ENCODE assay signal across 10 cellular contexts in the genomic region with DNA sequence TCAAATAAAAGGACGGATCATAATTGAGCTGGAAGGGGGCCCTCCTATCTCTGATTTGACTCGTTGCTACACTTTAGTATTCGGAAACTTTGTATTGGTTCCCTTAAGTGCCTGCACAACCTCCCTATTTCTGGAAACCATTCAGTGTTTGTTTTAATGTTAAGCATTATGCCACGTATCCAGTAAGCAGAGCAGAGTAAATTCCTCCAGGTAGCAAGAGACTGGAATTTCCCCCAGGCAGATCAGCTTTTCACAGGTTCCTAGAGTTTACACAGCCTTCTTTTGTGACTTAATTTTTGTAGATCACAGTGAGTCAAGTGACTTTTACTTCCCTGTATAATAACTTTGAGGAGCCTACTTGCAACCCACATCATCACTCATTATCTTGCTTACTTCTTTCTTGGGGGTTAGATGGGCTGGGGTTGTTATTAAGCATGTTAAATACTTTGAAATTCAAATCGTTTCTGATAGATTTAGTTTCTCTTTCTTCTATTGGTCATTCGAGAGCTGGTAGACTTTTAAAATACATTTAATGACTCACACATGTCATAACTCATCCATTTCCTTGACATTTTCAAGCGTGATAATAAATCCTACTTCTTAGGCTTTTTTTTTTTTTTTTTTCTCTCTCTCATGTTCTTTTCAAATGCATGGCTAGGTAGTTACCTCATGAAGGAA.
DNase-seq lines count a peak whose midpoint lies in the region; TF ChIP-seq lines count a peak whose summit lies in the region.
"Had no signal": no experiment of that assay in that cellular context is flagged by ENCODE, and none has a peak within 500 bp of the region (broad histone marks: within the 10 kb centered on the region; RNA-seq: fewer than 3 reads in every experiment).

No MANE protein-coding gene starts in this region.

- H3K9me2 ChIP-seq in Loucy (replicated peaks; ENCODE audit: low read depth, low read length), result no peaks in the 10 kb centered on the region

- H3K4me1 ChIP-seq in Loucy (ENCODE audit: insufficient read depth, low read length, poor library complexity, severe bottlenecking), result peaks cover 16% of the 10 kb centered on the region
- no peaks in the 10 kb centered on the region for H3K4me1 ChIP-seq in endodermal cell (ENCODE audit: control insufficient read depth, insufficient read depth, low read length)
- H3K4me1 ChIP-seq in mucosa of rectum (ENCODE audit: control insufficient read depth in 2 of 2, insufficient read depth in 2 of 2, low read length in 2 of 2), result peaks cover 7 to 9% of the 10 kb centered on the region in 2 donors

- H3K36me3 Mint-ChIP-seq in endodermal cell (ENCODE audit: low read depth), result no peaks in the 10 kb centered on the region

- H2AFZ ChIP-seq in Loucy (ENCODE audit: low read length), result peak overlapping the region; percentile 10; the same call in 1 of the 2 replicates

- no peak overlapping the region for H3K4me3 Mint-ChIP-seq in endodermal cell
- H3K4me3 Mint-ChIP-seq: T-helper 1 cell treated with Interleukin-12 subunit alpha and Interleukin-12 subunit beta and Interleukin-4 antibody, amounts not matched to agents 30 μg/mL and 1 μg/mL, for 36 hours had no signal

- TF ChIP-seq CTCF in Loucy (conservative IDR thresholded peaks at IDR 0.05; ENCODE audit: low read length) (no peak), endodermal cell (conservative IDR thresholded peaks at IDR 0.05) (no peak)

- H3F3A ChIP-seq in Loucy (ENCODE audit: low read depth), result no peaks in the 10 kb centered on the region

- H3K27ac ChIP-seq in endodermal cell (ENCODE audit: low read depth, low read length) (no peak overlapping the region), mucosa of rectum (ENCODE audit: low read depth in 2 of 2, low read length in 2 of 2) (peak overlapping the region; percentile 39 to 69)

- H3K27me3 ChIP-seq in Loucy (ENCODE audit: insufficient read depth, low read length, poor library complexity, severe bottlenecking) (no peaks in the 10 kb centered on the region), endodermal cell (ENCODE audit: control insufficient read depth, insufficient read depth, low read length, poor library complexity, severe bottlenecking) (no peaks in the 10 kb centered on the region), mucosa of rectum (ENCODE audit: control insufficient read depth in 2 of 2, insufficient read depth in 2 of 2, low read length in 2 of 2) (no peaks in the 10 kb centered on the region)

- peak overlapping the region; percentile 51 for H3K4me3 ChIP-seq in Loucy (ENCODE audit: low read length, poor library complexity, severe bottlenecking)
- no peak overlapping the region for H3K4me3 ChIP-seq in endodermal cell (ENCODE audit: low read length)
- H3K4me3 ChIP-seq in mucosa of rectum (ENCODE audit: low read length in 2 of 2), result peak overlapping the region; percentile 3 to 10

- peak overlapping the region; percentile 11 for H3K27ac Mint-ChIP-seq in endodermal cell
- H3K27ac Mint-ChIP-seq: T-helper 1 cell treated with Interleukin-12 subunit alpha and Interleukin-12 subunit beta and Interleukin-4 antibody, amounts not matched to agents 30 μg/mL and 1 μg/mL, for 36 hours had no signal

- peak overlapping the region; percentile 67 for H3K4me2 ChIP-seq in Loucy (ENCODE audit: low read depth, low read length, poor library complexity, severe bottlenecking)

- H3K36me3 ChIP-seq in Loucy (ENCODE audit: insufficient read depth, low read length), result no peaks in the 10 kb centered on the region; the same call in 1 of the 2 replicates
- H3K36me3 ChIP-seq in endodermal cell (ENCODE audit: control insufficient read depth, insufficient read depth, low read length), result no peaks in the 10 kb centered on the region
- H3K36me3 ChIP-seq in mucosa of rectum (ENCODE audit: control insufficient read depth in 2 of 2, insufficient read depth in 2 of 2, low read length in 2 of 2), result no peaks in the 10 kb centered on the region

- H3K79me2 ChIP-seq in Loucy (ENCODE audit: insufficient read depth, low read length), result no peaks in the 10 kb centered on the region

- no peaks in the 10 kb centered on the region for H4K20me1 ChIP-seq in Loucy (ENCODE audit: insufficient read depth, low read length, poor library complexity, severe bottlenecking)

- H3K9me3 Mint-ChIP-seq in endodermal cell, result no peaks in the 10 kb centered on the region
- H3K9me3 Mint-ChIP-seq: T-helper 1 cell treated with Interleukin-12 subunit alpha and Interleukin-12 subunit beta and Interleukin-4 antibody, amounts not matched to agents 30 μg/mL and 1 μg/mL, for 36 hours had no signal

- H3K9ac ChIP-seq in Loucy (ENCODE audit: low read depth, low read length, poor library complexity, severe bottlenecking) (peak overlapping the region; percentile 11), endodermal cell (ENCODE audit: extremely low read depth, low read length, poor library complexity, severe bottlenecking) (no peak overlapping the region), mucosa of rectum (ENCODE audit: low read depth in 1 of 2, low read length in 2 of 2) (peak overlapping the region in 1 of 2 donors; percentile 23)

- peaks cover 11% of the 10 kb centered on the region for H3K4me1 Mint-ChIP-seq in endodermal cell

- H3K9me3 ChIP-seq in Loucy (ENCODE audit: insufficient read depth, low read depth, low read length) (no peaks in the 10 kb centered on the region), endodermal cell (ENCODE audit: control insufficient read depth, low read length) (no peaks in the 10 kb centered on the region), mucosa of rectum (ENCODE audit: control insufficient read depth in 2 of 2, low read length in 2 of 2) (no peaks in the 10 kb centered on the region)

- DNase-seq in COLO829 (ENCODE audit: low spot score) (peak; percentile 28), endodermal cell (peak; percentile 50), NCI-H748 (lab: John Stamatoyannopoulos, UW; ENCODE audit: unreplicated experiment) (no peak), NCI-H774 (lab: John Stamatoyannopoulos, UW) (no peak), NCI-H1092 treated with DMSO at 0.1 percent for 48 hours (lab: John Stamatoyannopoulos, UW) (no peak)
- DNase-seq in activated effector memory CD4-positive, alpha-beta T cell treated with anti-CD3 and anti-CD28 coated beads, Interleukin-2, amount 50 U/mL, for 16 hours, result no peak
- DNase-seq: Karpas-422 had no signal

- H3K27me3 Mint-ChIP-seq in endodermal cell (ENCODE audit: insufficient read depth), result no peaks in the 10 kb centered on the region

- 82% methylated on average over 4 to 7 of the region's 7 CpGs for WGBS in endodermal cell (ENCODE audit: insufficient coverage in 1 of 2, insufficient read length in 1 of 2), 2 experiments

Comparison
In these comparisons a context has a peak if more than half of its experiments do, and no peak if none do; other contexts are left out.
1. DNase-seq: peak in COLO829 (single experiment) and endodermal cell (single experiment); none in activated effector memory CD4-positive, alpha-beta T cell treated with anti-CD3 and anti-CD28 coated beads, Interleukin-2, amount 50 U/mL, for 16 hours (single experiment), NCI-H748 (single experiment), NCI-H774 (single experiment) and NCI-H1092 treated with DMSO at 0.1 percent for 48 hours (single experiment).